Comparison of ENCODE assay signal across 19 cellular contexts in the genomic region with DNA sequence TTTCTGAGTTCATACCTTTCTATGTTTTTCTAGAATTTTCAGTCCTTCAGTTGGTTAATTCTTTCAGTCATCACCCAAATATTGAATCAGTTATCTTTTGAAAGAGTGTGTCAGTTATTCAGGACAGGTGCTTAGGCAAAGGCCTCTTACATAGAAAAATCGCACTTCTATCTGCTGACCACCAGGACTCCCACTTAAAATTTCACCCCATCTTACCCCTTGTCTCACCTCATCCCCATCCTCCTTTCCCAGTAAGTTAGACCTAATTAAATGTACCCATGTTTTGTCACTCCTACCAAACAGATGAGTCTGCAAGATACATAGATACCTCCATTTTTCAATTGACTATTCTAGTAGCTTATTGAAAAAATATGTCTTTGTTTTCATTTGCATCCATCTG.
"Had no signal": no experiment of that assay in that cellular context is flagged by ENCODE, and none has a peak within 500 bp of the region (broad histone marks: within the 10 kb centered on the region; RNA-seq: fewer than 3 reads in every experiment).

No MANE protein-coding gene starts in this region.

- DNase-seq: activated B cell treated with CpG ODN at 0.5 μM for 24 hours; activated CD4-positive, alpha-beta T cell treated with anti-CD3 and anti-CD28 coated beads, Interleukin-2, amount 10 ng/mL, durations not matched to agents 24 days and 14 days; activated gamma-delta T cell treated with Interleukin-2 at 50 U/mL for 16 hours; amniotic stem cell; colonic mucosa; effector CD4-positive, alpha-beta T cell; kidney; left ventricle myocardium superior; natural killer cell; occipital lobe; sigmoid colon; spleen; stimulated activated naive CD8-positive, alpha-beta T cell treated with anti-CD3 and anti-CD28 coated beads, Interleukin-15, amount 100 ng/mL, for 72 hours; T-helper 2 cell; upper lobe of left lung had no signal

- H3K4me3 ChIP-seq: colonic mucosa, hepatocyte, sigmoid colon, spleen, upper lobe of left lung had no signal

- H3K4me1 Mint-ChIP-seq: activated B cell treated with CpG ODN at 0.5 μM for 24 hours; activated CD4-positive, alpha-beta T cell treated with anti-CD3 and anti-CD28 coated beads, Interleukin-2, amount 10 ng/mL, durations not matched to agents 24 days and 14 days; memory B cell; natural killer cell; stimulated activated naive CD8-positive, alpha-beta T cell treated with anti-CD3 and anti-CD28 coated beads, Interleukin-15, amount 100 ng/mL, for 72 hours had no signal

- H3K27ac ChIP-seq: colonic mucosa, epithelial cell of prostate, hepatocyte, sigmoid colon, spleen, upper lobe of left lung had no signal

- H3K9me3 ChIP-seq: colonic mucosa, sigmoid colon, upper lobe of left lung had no signal

- H3K4me3 Mint-ChIP-seq: activated B cell treated with CpG ODN at 0.5 μM for 24 hours; activated CD4-positive, alpha-beta T cell treated with anti-CD3 and anti-CD28 coated beads, Interleukin-2, amount 10 ng/mL, durations not matched to agents 24 days and 14 days; activated naive CD8-positive, alpha-beta T cell; memory B cell; natural killer cell; stimulated activated naive CD8-positive, alpha-beta T cell treated with anti-CD3 and anti-CD28 coated beads, Interleukin-15, amount 100 ng/mL, for 72 hours had no signal

- H3K27me3 Mint-ChIP-seq: activated CD4-positive, alpha-beta T cell treated with anti-CD3 and anti-CD28 coated beads, Interleukin-2, amount 10 ng/mL, durations not matched to agents 24 days and 14 days had no signal

- ATAC-seq: natural killer cell; stimulated activated naive CD8-positive, alpha-beta T cell treated with anti-CD3 and anti-CD28 coated beads, Interleukin-15, amount 100 ng/mL, for 72 hours had no signal

- H3K36me3 ChIP-seq: colonic mucosa, sigmoid colon, spleen, upper lobe of left lung had no signal

- H3K9me3 Mint-ChIP-seq: activated B cell treated with CpG ODN at 0.5 μM for 24 hours, memory B cell, natural killer cell had no signal

- H3K27ac Mint-ChIP-seq: activated B cell treated with CpG ODN at 0.5 μM for 24 hours; activated CD4-positive, alpha-beta T cell treated with anti-CD3 and anti-CD28 coated beads, Interleukin-2, amount 10 ng/mL, durations not matched to agents 24 days and 14 days; activated naive CD8-positive, alpha-beta T cell; memory B cell; natural killer cell had no signal

- H3K4me1 ChIP-seq: colonic mucosa, sigmoid colon had no signal

- H3K27me3 ChIP-seq: colonic mucosa, hepatocyte, sigmoid colon, spleen, upper lobe of left lung had no signal

- H3K36me3 Mint-ChIP-seq: activated naive CD8-positive, alpha-beta T cell; natural killer cell had no signal
